Comparison of ENCODE assay signal across 11 cellular contexts in the genomic region with DNA sequence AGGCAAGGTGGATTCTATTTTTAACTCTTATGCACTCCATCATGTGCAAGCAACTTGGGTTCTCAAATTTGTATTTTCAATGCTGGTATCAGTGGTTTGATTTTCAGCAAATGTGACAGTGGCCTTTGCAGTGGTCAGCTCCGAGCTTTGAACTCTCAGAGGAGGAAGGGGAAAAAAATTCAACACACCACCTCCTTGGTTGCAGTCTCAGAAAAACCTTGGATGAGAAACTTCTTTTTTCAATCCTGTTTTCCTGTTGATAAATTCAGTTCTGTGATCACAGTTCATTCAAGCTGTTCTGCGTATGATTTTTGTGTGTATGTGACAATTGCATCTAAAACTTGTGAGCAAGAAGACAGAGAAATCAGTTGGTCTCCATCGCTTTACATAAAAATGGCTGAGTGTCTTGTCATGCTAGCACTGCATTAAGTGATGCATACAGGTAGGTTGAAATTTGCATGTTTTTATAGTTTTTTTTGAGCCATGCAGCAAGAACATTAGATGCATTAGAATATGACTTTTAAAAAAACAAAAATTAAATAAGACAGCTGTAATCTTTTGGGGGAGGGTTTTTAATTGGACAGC. TPM values are rescaled to one million over a fixed set of nuclear protein-coding genes. Genes with fewer than 3 reads are reported as not detected.
DNase-seq lines count a peak whose midpoint lies in the region; ATAC-seq and TF ChIP-seq lines count a peak whose summit lies in the region.
"Had no signal": no experiment of that assay in that cellular context is flagged by ENCODE, and none has a peak within 500 bp of the region (broad histone marks: within the 10 kb centered on the region; RNA-seq: fewer than 3 reads in every experiment).

No MANE protein-coding gene starts in this region.

- peak overlapping the region in 1 of 2 donors; percentile 4 for H3K4me3 ChIP-seq in testis

- TF ChIP-seq CTCF in glutamatergic neuron (IDR thresholded peaks at IDR 0.05; ENCODE audit: partially characterized antibody, unreplicated experiment) = no peak
- TF ChIP-seq CTCF in testis (IDR thresholded peaks at IDR 0.05) = no peak
- no peak for TF ChIP-seq CTCF in natural killer cell (IDR thresholded peaks at IDR 0.05)

- TF ChIP-seq POLR2A in testis (IDR thresholded peaks at IDR 0.05) = no peak

- DNase-seq in activated CD4-positive, alpha-beta T cell treated with anti-CD3 and anti-CD28 coated beads, Interleukin-2, amount 10 ng/mL, durations not matched to agents 7 days and 5 days = no peak
- no peak for DNase-seq in activated CD4-positive, alpha-beta T cell treated with anti-CD3 and anti-CD28 coated beads for 1 hour
- DNase-seq in RPMI8226 = peak; percentile 18
- DNase-seq in glutamatergic neuron = no peak
- DNase-seq in testis = no peak
- no peak for DNase-seq in NCI-H524 (lab: John Stamatoyannopoulos, UW)
- no peak for DNase-seq in natural killer cell
- DNase-seq in HEK293T (ENCODE audit: extremely low spot score) = no peak
- DNase-seq: activated effector memory CD4-positive, alpha-beta T cell treated with anti-CD3 and anti-CD28 coated beads, Interleukin-2, amount 50 U/mL, for 16 hours; stimulated activated CD4-positive, alpha-beta T cell treated with anti-CD3 and anti-CD28 coated beads, Interleukin-1b, Interleukin-23, amount 100 ng/mL, for 48 hours; stimulated activated naive CD8-positive, alpha-beta T cell treated with anti-CD3 and anti-CD28 coated beads, Interleukin-15, Interleukin-2, amounts not matched to agents 100 U/mL and 50 U/mL, for 24 hours had no signal

- intact Hi-C loops in testis (cut with DNase I; ENCODE audit: low total_unique reads) = no loop called here
- intact Hi-C loops in natural killer cell (cut with micrococcal nuclease) = no loop called here

- peak overlapping the region; percentile 65 for H3K27ac Mint-ChIP-seq in activated CD4-positive, alpha-beta T cell treated with anti-CD3 and anti-CD28 coated beads, Interleukin-2, amount 10 ng/mL, durations not matched to agents 7 days and 5 days
- H3K27ac Mint-ChIP-seq in glutamatergic neuron (ENCODE audit: unreplicated experiment) (peak overlapping the region; percentile 94), natural killer cell (no peak overlapping the region)

- no peaks in the 10 kb centered on the region for H3K36me3 ChIP-seq in testis (ENCODE audit: low read depth, missing control alignments)

- 73 to 80% methylated on average over 3 of the region's 3 CpGs for WGBS in testis, 2 donors

- POLR2A ChIA-PET in activated CD4-positive, alpha-beta T cell treated with anti-CD3 and anti-CD28 coated beads, Interleukin-2, amount 10 ng/mL, durations not matched to agents 7 days and 5 days (lab: Charles Lee) = no interaction called here
- POLR2A ChIA-PET in HEK293T (lab: Yijun Ruan, JAX) = no interaction called here

- no peaks in the 10 kb centered on the region for H3K27me3 ChIP-seq in testis

- H3K9me3 Mint-ChIP-seq in activated CD4-positive, alpha-beta T cell treated with anti-CD3 and anti-CD28 coated beads, Interleukin-2, amount 10 ng/mL, durations not matched to agents 7 days and 5 days = no peaks in the 10 kb centered on the region
- H3K9me3 Mint-ChIP-seq in glutamatergic neuron (ENCODE audit: unreplicated experiment) (peaks cover 3% of the 10 kb centered on the region), natural killer cell (no peaks in the 10 kb centered on the region)

- CTCF ChIA-PET in activated CD4-positive, alpha-beta T cell treated with anti-CD3 and anti-CD28 coated beads, Interleukin-2, amount 10 ng/mL, durations not matched to agents 7 days and 5 days (lab: Charles Lee) = interaction anchor here (0.7 to 2.0 kb wide), 4 partner anchors 9 to 17 kb away, joined by 3 to 11 read pairs (median 6); no protein-coding TSS in a partner anchor
- CTCF ChIA-PET in HEK293T (lab: Yijun Ruan, JAX) = interaction anchor here (0.9 to 1.6 kb wide), 2 partner anchors 17 to 76 kb away, joined by 3 to 5 read pairs; no protein-coding TSS in a partner anchor

- H3K27ac ChIP-seq in testis = peak overlapping the region; percentile 63 to 70

- H3K27me3 Mint-ChIP-seq in activated CD4-positive, alpha-beta T cell treated with anti-CD3 and anti-CD28 coated beads, Interleukin-2, amount 10 ng/mL, durations not matched to agents 7 days and 5 days = peaks cover 12% of the 10 kb centered on the region
- H3K27me3 Mint-ChIP-seq in glutamatergic neuron (ENCODE audit: unreplicated experiment) (peaks cover 2% of the 10 kb centered on the region), natural killer cell (ENCODE audit: low read depth in 2 of 2) (peaks cover 7 to 15% of the 10 kb centered on the region in 2 donors)

- H3K4me1 Mint-ChIP-seq in activated CD4-positive, alpha-beta T cell treated with anti-CD3 and anti-CD28 coated beads, Interleukin-2, amount 10 ng/mL, durations not matched to agents 7 days and 5 days = peaks cover 14% of the 10 kb centered on the region
- peaks cover 34% of the 10 kb centered on the region for H3K4me1 Mint-ChIP-seq in glutamatergic neuron (ENCODE audit: low read depth, unreplicated experiment)
- H3K4me1 Mint-ChIP-seq in natural killer cell = peaks cover 4 to 5% of the 10 kb centered on the region in 2 donors

- peaks cover 15% of the 10 kb centered on the region for H3K4me1 ChIP-seq in testis

- peak overlapping the region; percentile 23 for H3K4me3 Mint-ChIP-seq in activated CD4-positive, alpha-beta T cell treated with anti-CD3 and anti-CD28 coated beads, Interleukin-2, amount 10 ng/mL, durations not matched to agents 7 days and 5 days
- peak overlapping the region; percentile 63 for H3K4me3 Mint-ChIP-seq in glutamatergic neuron (ENCODE audit: unreplicated experiment)
- no peak overlapping the region for H3K4me3 Mint-ChIP-seq in natural killer cell

- no peak for ATAC-seq in natural killer cell
- ATAC-seq: stimulated activated naive CD8-positive, alpha-beta T cell treated with anti-CD3 and anti-CD28 coated beads, Interleukin-15, Interleukin-2, amounts not matched to agents 100 U/mL and 50 U/mL, for 24 hours had no signal

- no peaks in the 10 kb centered on the region for H3K9me3 ChIP-seq in testis

- no peaks in the 10 kb centered on the region for H3K36me3 Mint-ChIP-seq in activated CD4-positive, alpha-beta T cell treated with anti-CD3 and anti-CD28 coated beads, Interleukin-2, amount 10 ng/mL, durations not matched to agents 7 days and 5 days (ENCODE audit: low read depth)
- no peaks in the 10 kb centered on the region for H3K36me3 Mint-ChIP-seq in glutamatergic neuron (ENCODE audit: unreplicated experiment)
- no peaks in the 10 kb centered on the region for H3K36me3 Mint-ChIP-seq in natural killer cell

TF ChIP-seq in HEK293T, 16 proteins besides CTCF, POLR2A, EP300 and RAD21:
- TF ChIP-seq SUZ12 (IDR thresholded peaks at IDR 0.05) (no peak), BHLHE40 (IDR thresholded peaks at IDR 0.05; ENCODE audit: borderline replicate concordance) (no peak), FOXM1 (IDR thresholded peaks at IDR 0.05; ENCODE audit: borderline replicate concordance) (no peak), HDGF (IDR thresholded peaks at IDR 0.05; ENCODE audit: borderline replicate concordance) (no peak), FOXA1 (IDR thresholded peaks at IDR 0.05) (no peak), ELF4 (IDR thresholded peaks at IDR 0.05) (no peak), CTBP1 (IDR thresholded peaks at IDR 0.05; ENCODE audit: borderline replicate concordance) (no peak), PKNOX1 (IDR thresholded peaks at IDR 0.05) (no peak), LEF1 (IDR thresholded peaks at IDR 0.05; ENCODE audit: borderline replicate concordance) (no peak), ZNF384 (IDR thresholded peaks at IDR 0.05) (no peak), FOXK2 (IDR thresholded peaks at IDR 0.05) (no peak), NFRKB (IDR thresholded peaks at IDR 0.05) (no peak), SP1 (IDR thresholded peaks at IDR 0.05) (no peak), ARNT (IDR thresholded peaks at IDR 0.05) (no peak), L3MBTL2 (conservative IDR thresholded peaks at IDR 0.05) (no peak), TARDBP (IDR thresholded peaks at IDR 0.05) (no peak)

RNA-seq across cellular contexts. Expression of gene ZBTB38, which starts 19.2 kb away (rescaled TPM):
- 10 to 100 TPM; 20.0 to 26.1 TPM for total RNA-seq in activated CD4-positive, alpha-beta T cell treated with anti-CD3 and anti-CD28 coated beads, Interleukin-2, amount 10 ng/mL, durations not matched to agents 7 days and 5 days
- 9.3 TPM for total RNA-seq in glutamatergic neuron (ENCODE audit: unreplicated experiment)
- total RNA-seq in testis = 100 to 1,000 TPM; 131 to 167 TPM
- 66.7 TPM for polyA plus RNA-seq in testis (ENCODE audit: insufficient read depth, low read depth, low replicate concordance)
- 10 to 100 TPM; 40.3 to 68.3 (median 56.7) TPM for total RNA-seq in natural killer cell

Comparison
In these comparisons a context has a peak if more than half of its experiments do, and no peak if none do; other contexts are left out.
1. H3K27ac Mint-ChIP-seq: peak in activated CD4-positive, alpha-beta T cell treated with anti-CD3 and anti-CD28 coated beads, Interleukin-2, amount 10 ng/mL, durations not matched to agents 7 days and 5 days (single experiment) and glutamatergic neuron (single experiment); none in natural killer cell (0 of 2).